In the genomic region with DNA sequence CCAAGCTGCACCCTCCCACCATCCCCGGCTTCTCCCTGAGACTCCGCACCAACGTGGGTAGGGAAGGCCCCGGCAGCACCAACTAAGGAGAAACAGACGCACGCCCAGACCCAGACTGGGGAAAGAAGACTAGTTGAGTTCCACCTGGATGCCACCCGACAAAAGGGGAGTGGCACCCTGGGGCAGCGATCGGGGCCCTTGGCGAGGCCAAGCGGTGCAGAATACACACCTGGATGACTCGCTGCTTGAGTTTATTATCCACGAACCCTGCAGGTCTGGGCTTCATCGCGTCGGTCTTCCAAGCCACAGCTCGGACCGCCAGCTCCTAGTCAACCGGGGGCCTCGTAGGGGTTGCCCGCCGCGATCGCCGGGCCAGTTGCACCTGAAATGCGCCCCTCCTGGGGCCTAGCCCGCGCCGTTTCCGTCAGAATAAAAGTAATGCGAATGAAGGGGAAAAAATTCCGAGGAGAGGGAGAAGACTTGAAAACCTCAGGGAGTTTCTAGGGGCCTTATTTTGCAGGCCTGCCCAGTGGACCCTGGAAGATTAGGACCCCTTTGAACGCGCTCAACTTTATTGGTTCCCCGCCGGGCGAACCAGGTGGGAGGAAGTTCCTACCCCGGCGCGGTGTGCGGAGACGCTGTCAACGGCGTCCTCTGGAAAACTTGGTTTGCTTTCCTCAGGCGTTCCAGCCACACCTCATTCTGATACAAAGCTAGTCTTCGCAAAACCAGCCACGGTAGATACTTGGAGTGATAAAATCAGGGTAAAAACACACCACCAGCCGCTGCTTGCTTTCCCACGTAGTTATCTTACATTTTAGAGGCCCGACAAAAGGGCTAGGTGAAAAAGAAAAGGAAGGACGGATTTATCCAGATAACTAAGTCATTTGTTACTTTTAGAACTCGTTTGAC, we compare ENCODE assay signal across 1 cellular context.
TF ChIP-seq lines count a peak whose summit lies in the region.

A gene (minus strand): TSS at position 331 of the 912 bp plus-strand sequence. CDS start 45 bp downstream, at position 286.

TF ChIP-seq in K562, 482 proteins besides CTCF, POLR2A, EP300 and RAD21 (continued from another document and continues in another):
- no peak for TF ChIP-seq SNIP1 (IDR thresholded peaks at IDR 0.05; ENCODE audit: low read depth)
- peak; percentile 93 for TF ChIP-seq MTA1 (IDR thresholded peaks at IDR 0.05; ENCODE audit: borderline replicate concordance)
- TF ChIP-seq SRSF7 (optimal IDR thresholded peaks at IDR 0.05; ENCODE audit: low read depth, low read length) = no peak
- no peak for TF ChIP-seq ELF4 (CRISPR knock-in tag; IDR thresholded peaks at IDR 0.05)
- TF ChIP-seq NEUROD1 (IDR thresholded peaks at IDR 0.05; ENCODE audit: borderline replicate concordance, low read depth, low read length, partially characterized antibody) = peak; percentile 87
- TF ChIP-seq, protein P1, sequence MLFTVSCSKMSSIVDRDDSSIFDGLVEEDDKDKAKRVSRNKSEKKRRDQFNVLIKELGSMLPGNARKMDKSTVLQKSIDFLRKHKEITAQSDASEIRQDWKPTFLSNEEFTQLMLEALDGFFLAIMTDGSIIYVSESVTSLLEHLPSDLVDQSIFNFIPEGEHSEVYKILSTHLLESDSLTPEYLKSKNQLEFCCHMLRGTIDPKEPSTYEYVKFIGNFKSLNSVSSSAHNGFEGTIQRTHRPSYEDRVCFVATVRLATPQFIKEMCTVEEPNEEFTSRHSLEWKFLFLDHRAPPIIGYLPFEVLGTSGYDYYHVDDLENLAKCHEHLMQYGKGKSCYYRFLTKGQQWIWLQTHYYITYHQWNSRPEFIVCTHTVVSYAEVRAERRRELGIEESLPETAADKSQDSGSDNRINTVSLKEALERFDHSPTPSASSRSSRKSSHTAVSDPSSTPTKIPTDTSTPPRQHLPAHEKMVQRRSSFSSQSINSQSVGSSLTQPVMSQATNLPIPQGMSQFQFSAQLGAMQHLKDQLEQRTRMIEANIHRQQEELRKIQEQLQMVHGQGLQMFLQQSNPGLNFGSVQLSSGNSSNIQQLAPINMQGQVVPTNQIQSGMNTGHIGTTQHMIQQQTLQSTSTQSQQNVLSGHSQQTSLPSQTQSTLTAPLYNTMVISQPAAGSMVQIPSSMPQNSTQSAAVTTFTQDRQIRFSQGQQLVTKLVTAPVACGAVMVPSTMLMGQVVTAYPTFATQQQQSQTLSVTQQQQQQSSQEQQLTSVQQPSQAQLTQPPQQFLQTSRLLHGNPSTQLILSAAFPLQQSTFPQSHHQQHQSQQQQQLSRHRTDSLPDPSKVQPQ (CRISPR knock-in tag; IDR thresholded peaks at IDR 0.05; ENCODE audit: borderline replicate concordance) = 0 out of 2 replicates have a peak, but pooled peaks have one; percentile 30
- TF ChIP-seq, protein P2, sequence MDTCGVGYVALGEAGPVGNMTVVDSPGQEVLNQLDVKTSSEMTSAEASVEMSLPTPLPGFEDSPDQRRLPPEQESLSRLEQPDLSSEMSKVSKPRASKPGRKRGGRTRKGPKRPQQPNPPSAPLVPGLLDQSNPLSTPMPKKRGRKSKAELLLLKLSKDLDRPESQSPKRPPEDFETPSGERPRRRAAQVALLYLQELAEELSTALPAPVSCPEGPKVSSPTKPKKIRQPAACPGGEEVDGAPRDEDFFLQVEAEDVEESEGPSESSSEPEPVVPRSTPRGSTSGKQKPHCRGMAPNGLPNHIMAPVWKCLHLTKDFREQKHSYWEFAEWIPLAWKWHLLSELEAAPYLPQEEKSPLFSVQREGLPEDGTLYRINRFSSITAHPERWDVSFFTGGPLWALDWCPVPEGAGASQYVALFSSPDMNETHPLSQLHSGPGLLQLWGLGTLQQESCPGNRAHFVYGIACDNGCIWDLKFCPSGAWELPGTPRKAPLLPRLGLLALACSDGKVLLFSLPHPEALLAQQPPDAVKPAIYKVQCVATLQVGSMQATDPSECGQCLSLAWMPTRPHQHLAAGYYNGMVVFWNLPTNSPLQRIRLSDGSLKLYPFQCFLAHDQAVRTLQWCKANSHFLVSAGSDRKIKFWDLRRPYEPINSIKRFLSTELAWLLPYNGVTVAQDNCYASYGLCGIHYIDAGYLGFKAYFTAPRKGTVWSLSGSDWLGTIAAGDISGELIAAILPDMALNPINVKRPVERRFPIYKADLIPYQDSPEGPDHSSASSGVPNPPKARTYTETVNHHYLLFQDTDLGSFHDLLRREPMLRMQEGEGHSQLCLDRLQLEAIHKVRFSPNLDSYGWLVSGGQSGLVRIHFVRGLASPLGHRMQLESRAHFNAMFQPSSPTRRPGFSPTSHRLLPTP (IDR thresholded peaks at IDR 0.05; ENCODE audit: borderline replicate concordance, extremely low read depth, insufficient read length) = no peak
- TF ChIP-seq RBBP5 (IDR thresholded peaks at IDR 0.05; ENCODE audit: borderline replicate concordance, insufficient read depth, low read length, poor library complexity, severe bottlenecking) = peak; percentile 98
- TF ChIP-seq HCFC1 (IDR thresholded peaks at IDR 0.05; ENCODE audit: low read depth, low read length) = peak; percentile 87
- peak; percentile 60; the same call in 1 of the 2 replicates for TF ChIP-seq NR2F6 (CRISPR knock-in tag; IDR thresholded peaks at IDR 0.05)
- TF ChIP-seq MYBL2 (IDR thresholded peaks at IDR 0.05; ENCODE audit: low read depth) = peak; percentile 15; the same call in 1 of the 2 replicates
- no peak for TF ChIP-seq MYBL2 (CRISPR knock-in tag; IDR thresholded peaks at IDR 0.05; ENCODE audit: borderline replicate concordance)
- TF ChIP-seq TAF9B (IDR thresholded peaks at IDR 0.05; ENCODE audit: partially characterized antibody) = peak; percentile 83
- peak; percentile 43; the same call in 1 of the 2 replicates for TF ChIP-seq STAG1 (CRISPR knock-in tag; IDR thresholded peaks at IDR 0.05; ENCODE audit: borderline replicate concordance)
- peak; percentile 80; the same call in 1 of the 2 replicates for TF ChIP-seq ZNF76 (CRISPR knock-in tag; IDR thresholded peaks at IDR 0.05; ENCODE audit: borderline replicate concordance)
- no peak for TF ChIP-seq CBFA2T2 (conservative IDR thresholded peaks at IDR 0.05)
- TF ChIP-seq ZNF551 (CRISPR knock-in tag; IDR thresholded peaks at IDR 0.05) = no peak
- no peak for TF ChIP-seq ZNF347 (CRISPR knock-in tag; IDR thresholded peaks at IDR 0.05; ENCODE audit: low read depth)
- TF ChIP-seq TAL1 (IDR thresholded peaks at IDR 0.05) = peak; percentile 62
- TF ChIP-seq, protein P3, sequence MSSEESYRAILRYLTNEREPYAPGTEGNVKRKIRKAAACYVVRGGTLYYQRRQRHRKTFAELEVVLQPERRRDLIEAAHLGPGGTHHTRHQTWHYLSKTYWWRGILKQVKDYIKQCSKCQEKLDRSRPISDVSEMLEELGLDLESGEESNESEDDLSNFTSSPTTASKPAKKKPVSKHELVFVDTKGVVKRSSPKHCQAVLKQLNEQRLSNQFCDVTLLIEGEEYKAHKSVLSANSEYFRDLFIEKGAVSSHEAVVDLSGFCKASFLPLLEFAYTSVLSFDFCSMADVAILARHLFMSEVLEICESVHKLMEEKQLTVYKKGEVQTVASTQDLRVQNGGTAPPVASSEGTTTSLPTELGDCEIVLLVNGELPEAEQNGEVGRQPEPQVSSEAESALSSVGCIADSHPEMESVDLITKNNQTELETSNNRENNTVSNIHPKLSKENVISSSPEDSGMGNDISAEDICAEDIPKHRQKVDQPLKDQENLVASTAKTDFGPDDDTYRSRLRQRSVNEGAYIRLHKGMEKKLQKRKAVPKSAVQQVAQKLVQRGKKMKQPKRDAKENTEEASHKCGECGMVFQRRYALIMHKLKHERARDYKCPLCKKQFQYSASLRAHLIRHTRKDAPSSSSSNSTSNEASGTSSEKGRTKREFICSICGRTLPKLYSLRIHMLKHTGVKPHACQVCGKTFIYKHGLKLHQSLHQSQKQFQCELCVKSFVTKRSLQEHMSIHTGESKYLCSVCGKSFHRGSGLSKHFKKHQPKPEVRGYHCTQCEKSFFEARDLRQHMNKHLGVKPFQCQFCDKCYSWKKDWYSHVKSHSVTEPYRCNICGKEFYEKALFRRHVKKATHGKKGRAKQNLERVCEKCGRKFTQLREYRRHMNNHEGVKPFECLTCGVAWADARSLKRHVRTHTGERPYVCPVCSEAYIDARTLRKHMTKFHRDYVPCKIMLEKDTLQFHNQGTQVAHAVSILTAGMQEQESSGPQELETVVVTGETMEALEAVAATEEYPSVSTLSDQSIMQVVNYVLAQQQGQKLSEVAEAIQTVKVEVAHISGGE (CRISPR knock-in tag; IDR thresholded peaks at IDR 0.05) = peak in 2 of 3 experiments; percentile 90 to 99; a peak in 4 of 6 replicates
- 0 out of 2 replicates have a peak, but pooled peaks have one; percentile 56 for TF ChIP-seq RHOXF2B (CRISPR knock-in tag; conservative IDR thresholded peaks at IDR 0.05)
- peak; percentile 88 for TF ChIP-seq KDM5B (IDR thresholded peaks at IDR 0.05; ENCODE audit: insufficient replicate concordance, low read depth, low read length)
- TF ChIP-seq, protein P4, sequence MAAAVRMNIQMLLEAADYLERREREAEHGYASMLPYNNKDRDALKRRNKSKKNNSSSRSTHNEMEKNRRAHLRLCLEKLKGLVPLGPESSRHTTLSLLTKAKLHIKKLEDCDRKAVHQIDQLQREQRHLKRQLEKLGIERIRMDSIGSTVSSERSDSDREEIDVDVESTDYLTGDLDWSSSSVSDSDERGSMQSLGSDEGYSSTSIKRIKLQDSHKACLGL (CRISPR knock-in tag; IDR thresholded peaks at IDR 0.05; ENCODE audit: borderline replicate concordance, poor library complexity, severe bottlenecking) = peak; percentile 12
- TF ChIP-seq CTBP1 (IDR thresholded peaks at IDR 0.05; ENCODE audit: borderline replicate concordance) = peak; percentile 81
- TF ChIP-seq NFRKB (IDR thresholded peaks at IDR 0.05; ENCODE audit: low read depth) = peak; percentile 89
- peak; percentile 42; the same call in 1 of the 2 replicates for TF ChIP-seq ZNF584 (CRISPR knock-in tag; IDR thresholded peaks at IDR 0.05; ENCODE audit: low read depth)
- peak; percentile 32; the same call in 1 of the 2 replicates for TF ChIP-seq ZNF830 (CRISPR knock-in tag; IDR thresholded peaks at IDR 0.05)
- no peak for TF ChIP-seq PHB (CRISPR knock-in tag; IDR thresholded peaks at IDR 0.05)
- no peak for TF ChIP-seq ZFPM2 (CRISPR knock-in tag; IDR thresholded peaks at IDR 0.05)
- TF ChIP-seq, protein P5, sequence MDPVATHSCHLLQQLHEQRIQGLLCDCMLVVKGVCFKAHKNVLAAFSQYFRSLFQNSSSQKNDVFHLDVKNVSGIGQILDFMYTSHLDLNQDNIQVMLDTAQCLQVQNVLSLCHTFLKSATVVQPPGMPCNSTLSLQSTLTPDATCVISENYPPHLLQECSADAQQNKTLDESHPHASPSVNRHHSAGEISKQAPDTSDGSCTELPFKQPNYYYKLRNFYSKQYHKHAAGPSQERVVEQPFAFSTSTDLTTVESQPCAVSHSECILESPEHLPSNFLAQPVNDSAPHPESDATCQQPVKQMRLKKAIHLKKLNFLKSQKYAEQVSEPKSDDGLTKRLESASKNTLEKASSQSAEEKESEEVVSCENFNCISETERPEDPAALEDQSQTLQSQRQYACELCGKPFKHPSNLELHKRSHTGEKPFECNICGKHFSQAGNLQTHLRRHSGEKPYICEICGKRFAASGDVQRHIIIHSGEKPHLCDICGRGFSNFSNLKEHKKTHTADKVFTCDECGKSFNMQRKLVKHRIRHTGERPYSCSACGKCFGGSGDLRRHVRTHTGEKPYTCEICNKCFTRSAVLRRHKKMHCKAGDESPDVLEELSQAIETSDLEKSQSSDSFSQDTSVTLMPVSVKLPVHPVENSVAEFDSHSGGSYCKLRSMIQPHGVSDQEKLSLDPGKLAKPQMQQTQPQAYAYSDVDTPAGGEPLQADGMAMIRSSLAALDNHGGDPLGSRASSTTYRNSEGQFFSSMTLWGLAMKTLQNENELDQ (CRISPR knock-in tag; IDR thresholded peaks at IDR 0.05; ENCODE audit: borderline replicate concordance) = no peak
- TF ChIP-seq SMARCA4 (IDR thresholded peaks at IDR 0.05) = 0 out of 2 replicates have a peak, but pooled peaks have one; percentile 46
- TF ChIP-seq ESRRA (IDR thresholded peaks at IDR 0.05; ENCODE audit: borderline replicate concordance, low read depth) = peak; percentile 79
- peak; percentile 79 for TF ChIP-seq ETV1 (tag; conservative IDR thresholded peaks at IDR 0.05; ENCODE audit: low read depth)
- TF ChIP-seq TEAD4 (IDR thresholded peaks at IDR 0.05; ENCODE audit: low read length) = no peak; the same call in none of the 2 replicates
- no peak for TF ChIP-seq TEAD4 (CRISPR knock-in tag; IDR thresholded peaks at IDR 0.05; ENCODE audit: borderline replicate concordance)
- TF ChIP-seq, protein P6, sequence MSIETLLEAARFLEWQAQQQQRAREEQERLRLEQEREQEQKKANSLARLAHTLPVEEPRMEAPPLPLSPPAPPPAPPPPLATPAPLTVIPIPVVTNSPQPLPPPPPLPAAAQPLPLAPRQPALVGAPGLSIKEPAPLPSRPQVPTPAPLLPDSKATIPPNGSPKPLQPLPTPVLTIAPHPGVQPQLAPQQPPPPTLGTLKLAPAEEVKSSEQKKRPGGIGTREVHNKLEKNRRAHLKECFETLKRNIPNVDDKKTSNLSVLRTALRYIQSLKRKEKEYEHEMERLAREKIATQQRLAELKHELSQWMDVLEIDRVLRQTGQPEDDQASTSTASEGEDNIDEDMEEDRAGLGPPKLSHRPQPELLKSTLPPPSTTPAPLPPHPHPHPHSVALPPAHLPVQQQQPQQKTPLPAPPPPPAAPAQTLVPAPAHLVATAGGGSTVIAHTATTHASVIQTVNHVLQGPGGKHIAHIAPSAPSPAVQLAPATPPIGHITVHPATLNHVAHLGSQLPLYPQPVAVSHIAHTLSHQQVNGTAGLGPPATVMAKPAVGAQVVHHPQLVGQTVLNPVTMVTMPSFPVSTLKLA (conservative IDR thresholded peaks at IDR 0.05) = peak; percentile 86 to 94
- peak; percentile 3; the same call in 1 of the 2 replicates for TF ChIP-seq ADNP (tag; IDR thresholded peaks at IDR 0.05)
